Comparison of ENCODE assay signal across 1 cellular context in genomic region chr2:233854241-233854981, GRCh38.
TF ChIP-seq lines count a peak whose summit lies in the region.

HJURP (minus strand) TSS chr2:233854535; CDS start chr2:233854500, 35 bp downstream.

TF ChIP-seq in HepG2, 621 proteins besides CTCF, POLR2A, EP300 and RAD21 (continued from another document and continues in another):
- TF ChIP-seq RERE (CRISPR knock-in tag; IDR thresholded peaks at IDR 0.05; ENCODE audit: low read depth) (no peak), NFIC (IDR thresholded peaks at IDR 0.05; ENCODE audit: low read length) (no peak), PHB2 (IDR thresholded peaks at IDR 0.05; ENCODE audit: partially characterized antibody) (no peak), ZBTB4 (CRISPR knock-in tag; IDR thresholded peaks at IDR 0.05; ENCODE audit: borderline replicate concordance) (no peak), ZNF547 (CRISPR knock-in tag; IDR thresholded peaks at IDR 0.05) (peak; percentile 93; the same call in 1 of the 2 replicates), FUBP1 (CRISPR knock-in tag; IDR thresholded peaks at IDR 0.05; ENCODE audit: borderline replicate concordance) (no peak), HDAC6 (IDR thresholded peaks at IDR 0.05; ENCODE audit: low read depth, low read length) (no peak), ZNF451 (CRISPR knock-in tag; IDR thresholded peaks at IDR 0.05) (0 out of 2 replicates have a peak, but pooled peaks have one; percentile 18), TGIF2 (CRISPR knock-in tag; IDR thresholded peaks at IDR 0.05) (peak; percentile 92; the same call in 1 of the 2 replicates), KDM1A (CRISPR knock-in tag; IDR thresholded peaks at IDR 0.05) (no peak), YEATS2 (CRISPR knock-in tag; IDR thresholded peaks at IDR 0.05; ENCODE audit: borderline replicate concordance) (peak; percentile 70; the same call in 1 of the 2 replicates), SIN3A (IDR thresholded peaks at IDR 0.05; ENCODE audit: borderline replicate concordance, low read depth, low read length) (peak; percentile 97), ATF7-NPFF (CRISPR knock-in tag; IDR thresholded peaks at IDR 0.05; ENCODE audit: low read depth) (peak; percentile 99), ZNF484 (CRISPR knock-in tag; IDR thresholded peaks at IDR 0.05; ENCODE audit: borderline replicate concordance, low read depth) (no peak), THAP7 (CRISPR knock-in tag; IDR thresholded peaks at IDR 0.05) (peak; percentile 88), NFYC (CRISPR knock-in tag; IDR thresholded peaks at IDR 0.05) (peak; percentile 96), SMAD1 (CRISPR knock-in tag; IDR thresholded peaks at IDR 0.05; ENCODE audit: borderline replicate concordance, low read depth) (no peak; the same call in 1 of the 2 replicates), FIP1L1 (IDR thresholded peaks at IDR 0.05; ENCODE audit: borderline replicate concordance, insufficient read depth, low read depth, low read length) (no peak), ETS1 (CRISPR knock-in tag; IDR thresholded peaks at IDR 0.05) (peak; percentile 49; the same call in 1 of the 2 replicates), ZNF672 (CRISPR knock-in tag; IDR thresholded peaks at IDR 0.05) (peak; percentile 91; the same call in 1 of the 2 replicates), AKNA (CRISPR knock-in tag; IDR thresholded peaks at IDR 0.05; ENCODE audit: borderline replicate concordance) (no peak), PREB (CRISPR knock-in tag; IDR thresholded peaks at IDR 0.05) (no peak), MTF2 (CRISPR knock-in tag; IDR thresholded peaks at IDR 0.05; ENCODE audit: borderline replicate concordance) (0 out of 2 replicates have a peak, but pooled peaks have one; percentile 29), AHDC1 (CRISPR knock-in tag; IDR thresholded peaks at IDR 0.05; ENCODE audit: borderline replicate concordance) (no peak)
